3 cellular contexts compared by ENCODE assay signal in genomic region chr11:15854245-15854644, GRCh38.
TF ChIP-seq lines count a peak whose summit lies in the region.

No MANE protein-coding gene starts in this region.

TF ChIP-seq in HEK293, 187 proteins besides CTCF, POLR2A, EP300 and RAD21:
- no peak for TF ChIP-seq OVOL3 (tag by site-specific recombination; IDR thresholded peaks at IDR 0.05)
- peak; percentile 88 for TF ChIP-seq ZNF366 (tag by site-specific recombination; conservative IDR thresholded peaks at IDR 0.05)
TF ChIP-seq in HEK293: peak in this region for 1.

TF ChIP-seq in IMR-90, 13 proteins besides CTCF, POLR2A, EP300 and RAD21:
- TF ChIP-seq, protein P1, sequence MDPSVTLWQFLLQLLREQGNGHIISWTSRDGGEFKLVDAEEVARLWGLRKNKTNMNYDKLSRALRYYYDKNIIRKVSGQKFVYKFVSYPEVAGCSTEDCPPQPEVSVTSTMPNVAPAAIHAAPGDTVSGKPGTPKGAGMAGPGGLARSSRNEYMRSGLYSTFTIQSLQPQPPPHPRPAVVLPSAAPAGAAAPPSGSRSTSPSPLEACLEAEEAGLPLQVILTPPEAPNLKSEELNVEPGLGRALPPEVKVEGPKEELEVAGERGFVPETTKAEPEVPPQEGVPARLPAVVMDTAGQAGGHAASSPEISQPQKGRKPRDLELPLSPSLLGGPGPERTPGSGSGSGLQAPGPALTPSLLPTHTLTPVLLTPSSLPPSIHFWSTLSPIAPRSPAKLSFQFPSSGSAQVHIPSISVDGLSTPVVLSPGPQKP (IDR thresholded peaks at IDR 0.05; ENCODE audit: borderline replicate concordance, low read depth, low read length) = no peak
- TF ChIP-seq BHLHE40 (IDR thresholded peaks at IDR 0.05; ENCODE audit: low read depth, low read length) (no peak), RCOR1 (IDR thresholded peaks at IDR 0.05; ENCODE audit: insufficient replicate concordance, low read length) (no peak), MXI1 (IDR thresholded peaks at IDR 0.05; ENCODE audit: borderline replicate concordance, low read depth, low read length) (no peak), MAFK (IDR thresholded peaks at IDR 0.05; ENCODE audit: low read depth, low read length) (no peak), CEBPB (IDR thresholded peaks at IDR 0.05; ENCODE audit: low read depth, low read length) (no peak), MAZ (IDR thresholded peaks at IDR 0.05; ENCODE audit: borderline replicate concordance, low read depth, low read length) (no peak), NFE2L2 (IDR thresholded peaks at IDR 0.05; ENCODE audit: low read depth, low read length) (no peak), SMC3 (IDR thresholded peaks at IDR 0.05; ENCODE audit: low read depth, low read length) (no peak), CHD1 (IDR thresholded peaks at IDR 0.05; ENCODE audit: low read depth, low read length) (no peak), FOS (IDR thresholded peaks at IDR 0.05; ENCODE audit: low read depth, low read length) (no peak), RFX5 (IDR thresholded peaks at IDR 0.05; ENCODE audit: low read depth, low read length) (no peak)
- TF ChIP-seq, protein P2, sequence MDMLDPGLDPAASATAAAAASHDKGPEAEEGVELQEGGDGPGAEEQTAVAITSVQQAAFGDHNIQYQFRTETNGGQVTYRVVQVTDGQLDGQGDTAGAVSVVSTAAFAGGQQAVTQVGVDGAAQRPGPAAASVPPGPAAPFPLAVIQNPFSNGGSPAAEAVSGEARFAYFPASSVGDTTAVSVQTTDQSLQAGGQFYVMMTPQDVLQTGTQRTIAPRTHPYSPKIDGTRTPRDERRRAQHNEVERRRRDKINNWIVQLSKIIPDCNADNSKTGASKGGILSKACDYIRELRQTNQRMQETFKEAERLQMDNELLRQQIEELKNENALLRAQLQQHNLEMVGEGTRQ (IDR thresholded peaks at IDR 0.05; ENCODE audit: low read depth, low read length) = no peak
TF ChIP-seq in IMR-90: peak in this region for 0.

TF ChIP-seq in K562, 482 proteins besides CTCF, POLR2A, EP300 and RAD21:
- TF ChIP-seq PCBP2 (IDR thresholded peaks at IDR 0.05; ENCODE audit: low read depth, low read length, poor library complexity, severe bottlenecking) (peak; percentile 73), TRIM25 (IDR thresholded peaks at IDR 0.05; ENCODE audit: borderline replicate concordance) (no peak)
- TF ChIP-seq, protein P3, sequence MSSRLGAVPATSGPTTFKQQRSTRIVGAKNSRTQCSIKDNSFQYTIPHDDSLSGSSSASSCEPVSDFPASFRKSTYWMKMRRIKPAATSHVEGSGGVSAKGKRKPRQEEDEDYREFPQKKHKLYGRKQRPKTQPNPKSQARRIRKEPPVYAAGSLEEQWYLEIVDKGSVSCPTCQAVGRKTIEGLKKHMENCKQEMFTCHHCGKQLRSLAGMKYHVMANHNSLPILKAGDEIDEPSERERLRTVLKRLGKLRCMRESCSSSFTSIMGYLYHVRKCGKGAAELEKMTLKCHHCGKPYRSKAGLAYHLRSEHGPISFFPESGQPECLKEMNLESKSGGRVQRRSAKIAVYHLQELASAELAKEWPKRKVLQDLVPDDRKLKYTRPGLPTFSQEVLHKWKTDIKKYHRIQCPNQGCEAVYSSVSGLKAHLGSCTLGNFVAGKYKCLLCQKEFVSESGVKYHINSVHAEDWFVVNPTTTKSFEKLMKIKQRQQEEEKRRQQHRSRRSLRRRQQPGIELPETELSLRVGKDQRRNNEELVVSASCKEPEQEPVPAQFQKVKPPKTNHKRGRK (tag; IDR thresholded peaks at IDR 0.05) = peak; percentile 38; the same call in 1 of the 2 replicates
